In genomic region chr10:128069351-128070051, GRCh38 we compare ENCODE assay signal across 8 cellular contexts. TPM values are rescaled to one million over a fixed set of nuclear protein-coding genes. Genes with fewer than 3 reads are reported as not detected.
DNase-seq lines count a peak whose midpoint lies in the region; ATAC-seq, FAIRE-seq and TF ChIP-seq lines count a peak whose summit lies in the region.

No MANE protein-coding gene starts in this region.

- no peaks in the 10 kb centered on the region for H3K9me3 ChIP-seq in A673 (ENCODE audit: low read depth, low read length, poor library complexity, severe bottlenecking)

- DNase-seq in A673 (ENCODE audit: low spot score): peak; percentile 85
- no peak for DNase-seq in GM18507 (ENCODE audit: extremely low spot score, insufficient read length, low read depth)
- DNase-seq in NCI-H524 treated with DMSO at 0.1 percent for 48 hours (lab: John Stamatoyannopoulos, UW): peak; percentile 56
- DNase-seq in activated CD4-positive, alpha-beta T cell treated with anti-CD3 and anti-CD28 coated beads, Interleukin-2, amount 50 U/mL, for 1 hour: peak; percentile 86
- DNase-seq in dermis blood vessel endothelial cell: peak; percentile 88
- DNase-seq in lung microvascular endothelial cell (ENCODE audit: low read depth in 2 of 2): peak; percentile 81 to 89
- DNase-seq in stimulated activated CD8-positive, alpha-beta memory T cell treated with anti-CD3 and anti-CD28 coated beads, Interleukin-15, amount 100 ng/mL, for 1 hour (ENCODE audit: low read depth): peak; percentile 71

- TF ChIP-seq CTCF in A673 (conservative IDR thresholded peaks at IDR 0.05; ENCODE audit: low read depth, low read length): peak; percentile 85

- H3K36me3 ChIP-seq in A673 (ENCODE audit: insufficient read depth, low read length, poor library complexity, severe bottlenecking): no peaks in the 10 kb centered on the region

- H3K27ac ChIP-seq in A673 (ENCODE audit: low read depth, low read length, poor library complexity, severe bottlenecking): no peak overlapping the region

- peak; percentile 77 for FAIRE-seq in GM18507 (lab: Jason Lieb, UNC)

- no peak overlapping the region for H3K4me3 ChIP-seq in A673 (ENCODE audit: low read depth, low read length, poor library complexity, severe bottlenecking)

- H3K4me1 ChIP-seq in A673 (ENCODE audit: insufficient read depth, low read length, poor library complexity, severe bottlenecking): peaks cover 2% of the 10 kb centered on the region

- intact Hi-C loops in A673 (cut with micrococcal nuclease; ENCODE audit: unreplicated experiment): loop anchor here (1.0 to 5.0 kb wide), 4 partner anchors 58 to 353 kb away; partner anchors contain the start of gene PTPRE

- no TSS peak for BruUV-seq in A673 (replicated peaks; lab: Mats Ljungman, UMichigan)

- POLR2A ChIA-PET in A673 (lab: Charles Lee; ENCODE audit: low non-redundant PET): no interaction called here

- ATAC-seq in HG03280 (IDR thresholded peaks at IDR 0.05; ENCODE audit: unreplicated experiment): peak; percentile 50

- no peaks in the 10 kb centered on the region for H3K27me3 ChIP-seq in A673 (replicated peaks; ENCODE audit: insufficient read depth, low read depth, low read length, poor library complexity)

- CTCF ChIA-PET in A673 (lab: Charles Lee): interaction anchor here (0.5 to 1.4 kb wide), 8 partner anchors 34 to 354 kb away, joined by 3 to 17 read pairs (median 8); partner anchors contain the start of gene PTPRE

RNA-seq across cellular contexts. Expression of gene MKI67, which starts 56.7 kb away (rescaled TPM):
- total RNA-seq in A673 (2021) (242 and 249 TPM in 2 replicates), dermis blood vessel endothelial cell (7.3 and 49.0 TPM in 2 replicates), lung microvascular endothelial cell (2.4 and 8.5 TPM in 2 replicates)
